ENCODE assay signal across 8 cellular contexts in the genomic region with DNA sequence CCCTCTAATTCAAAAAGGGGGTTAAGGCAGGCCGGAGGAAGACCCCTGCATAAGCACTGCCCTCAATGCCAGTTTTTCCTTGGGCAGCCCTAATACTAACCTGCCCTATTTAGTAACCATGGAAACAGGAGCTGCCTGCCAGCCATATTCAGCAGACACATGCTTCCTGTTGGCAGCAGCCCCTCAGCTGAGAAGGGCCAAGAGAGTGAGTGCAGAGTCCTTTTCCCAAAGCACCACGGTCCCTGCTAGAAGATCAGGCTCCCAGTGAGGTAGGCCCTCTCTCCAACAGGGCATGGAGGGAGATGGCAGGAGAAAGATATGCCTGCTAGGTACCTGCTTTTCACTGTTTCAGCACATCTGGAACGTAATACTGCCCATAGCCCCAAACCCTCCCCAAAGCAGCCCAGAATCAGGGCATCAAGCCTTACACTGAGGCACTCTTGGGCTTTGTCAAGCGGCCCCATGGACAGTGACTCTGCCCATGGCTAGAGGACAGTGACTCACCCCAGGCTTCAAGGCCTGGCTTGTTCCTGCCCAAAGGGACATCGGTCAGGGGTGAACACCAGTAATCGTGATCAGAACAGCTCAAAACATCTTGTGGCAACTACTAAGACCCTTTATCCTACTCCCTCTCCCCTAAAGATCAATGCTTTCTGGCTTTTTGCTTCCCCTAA.
DNase-seq lines count a peak whose midpoint lies in the region; ATAC-seq and TF ChIP-seq lines count a peak whose summit lies in the region.

No MANE protein-coding gene starts in this region.

- peaks cover 91% of the 10 kb centered on the region for H3K4me1 ChIP-seq in PC-9 (replicated peaks; ENCODE audit: insufficient read depth)

- H2AFZ ChIP-seq in PC-9 = no peak overlapping the region

- no peaks in the 10 kb centered on the region for H3K9me2 ChIP-seq in PC-9 (ENCODE audit: insufficient read depth)

- POLR2A ChIA-PET in PC-9 (lab: Charles Lee; ENCODE audit: unreplicated experiment) = interaction anchor here (0.6 to 0.7 kb wide), 3 partner anchors 9 to 1398 kb away, joined by 3 to 6 read pairs (median 3); no protein-coding TSS in a partner anchor

- H3K27ac ChIP-seq in PC-9 = peak overlapping the region; percentile 81

- H4K20me1 ChIP-seq in PC-9 (ENCODE audit: insufficient read depth) = peaks cover 97% of the 10 kb centered on the region

- TF ChIP-seq CTCF in PC-9 (conservative IDR thresholded peaks at IDR 0.05) = no peak
- TF ChIP-seq CTCF in fibroblast of pulmonary artery (IDR thresholded peaks at IDR 0.05; ENCODE audit: low read length, missing control alignments) = no peak

- no peak for ATAC-seq in GM21619 (IDR thresholded peaks at IDR 0.05; ENCODE audit: unreplicated experiment)
- no peak for ATAC-seq in activated CD4-positive, CD25-positive, alpha-beta regulatory T cell treated with anti-CD3 and anti-CD28 coated beads, Interleukin-2, amount 50 U/mL, for 24 hours

- H3K27me3 ChIP-seq in PC-9 (ENCODE audit: insufficient read depth, low read depth) = no peaks in the 10 kb centered on the region

- no TSS peak for BruUV-seq in PC-9 (replicated peaks; lab: Mats Ljungman, UMichigan)

- peak overlapping the region; percentile 60 for H3K4me2 ChIP-seq in PC-9

- peaks cover 100% of the 10 kb centered on the region for H3K79me2 ChIP-seq in PC-9 (ENCODE audit: low read depth)

- no peaks in the 10 kb centered on the region for H3K9me3 ChIP-seq in PC-9 (ENCODE audit: insufficient read depth, low read depth)

- H3K36me3 ChIP-seq in PC-9 (ENCODE audit: low read depth) = peaks cover 64% of the 10 kb centered on the region

- DNase-seq in DMS153 (lab: John Stamatoyannopoulos, UW) (peak; percentile 26), PC-9 (peak; percentile 33 to 74), fibroblast of pulmonary artery (ENCODE audit: low read depth) (peak; percentile 58), pons (ENCODE audit: low spot score) (peak; percentile 55), COLO829 (ENCODE audit: low spot score) (no peak), T1000 (lab: John Stamatoyannopoulos, UW) (no peak)

- CTCF ChIA-PET in PC-9 (lab: Charles Lee) = interaction anchor here (1.1 kb wide), 1 partner anchor 12 kb away, joined by 10 read pairs; no protein-coding TSS in a partner anchor

- H3K4me3 ChIP-seq in PC-9 (peak overlapping the region; percentile 5; the same call in 1 of the 2 replicates), fibroblast of pulmonary artery (replicated peaks; ENCODE audit: low read depth, low read length) (no peak overlapping the region)

- intact Hi-C loops in PC-9 (cut with micrococcal nuclease; ENCODE audit: unreplicated experiment) = loop anchor here (2.0 to 5.0 kb wide), 2 partner anchors 120 to 436 kb away; a partner anchor contains a TSS

- peaks cover 100% of the 10 kb centered on the region for H3F3A ChIP-seq in PC-9 (ENCODE audit: insufficient read depth, low read depth)

Comparison
In these comparisons a context has a peak if more than half of its experiments do, and no peak if none do; other contexts are left out.
1. DNase-seq: peak in DMS153 (single experiment), PC-9 (2 of 2), fibroblast of pulmonary artery (single experiment) and pons (single experiment); none in COLO829 (single experiment) and T1000 (single experiment).